In genomic region chr19:12783849-12784393, GRCh38 we compare ENCODE assay signal across 8 cellular contexts. TPM values are rescaled to one million over a fixed set of nuclear protein-coding genes. Genes with fewer than 3 reads are reported as not detected.
DNase-seq lines count a peak whose midpoint lies in the region; ATAC-seq and TF ChIP-seq lines count a peak whose summit lies in the region.

No MANE protein-coding gene starts in this region.

- 5% methylated on average over 17 of the region's 19 CpGs for WGBS in smooth muscle cell (ENCODE audit: low lambda C conversion rate)

- H3K4me1 Mint-ChIP-seq in activated T-cell treated with anti-CD3 and anti-CD28 coated beads, Interleukin-2, amount 50 U/mL, for 72 hours (ENCODE audit: low read depth), result peaks cover 41% of the 10 kb centered on the region

- H3K9ac ChIP-seq in iPS-18a (ENCODE audit: low read length), result no peak overlapping the region
- peak overlapping the region; percentile 91 for H3K9ac ChIP-seq in smooth muscle cell (ENCODE audit: low read depth)

- H3K27me3 Mint-ChIP-seq in activated T-cell treated with anti-CD3 and anti-CD28 coated beads, Interleukin-2, amount 50 U/mL, for 72 hours (ENCODE audit: low read depth), result no peaks in the 10 kb centered on the region

- peak in 1 of 2 donors; percentile 3 for ATAC-seq in activated T-cell treated with anti-CD3 and anti-CD28 coated beads, Interleukin-2, amount 50 U/mL, for 72 hours (replicated peaks in 1 of 2)
- ATAC-seq in GM19455 (IDR thresholded peaks at IDR 0.05; ENCODE audit: unreplicated experiment) (no peak), GM21786 (IDR thresholded peaks at IDR 0.05; ENCODE audit: unreplicated experiment) (no peak), HG02588 (IDR thresholded peaks at IDR 0.05; ENCODE audit: unreplicated experiment) (no peak), GM18498 (IDR thresholded peaks at IDR 0.05; ENCODE audit: unreplicated experiment) (no peak)

- no peaks in the 10 kb centered on the region for H4K20me1 ChIP-seq in smooth muscle cell (ENCODE audit: low read depth)

- DNase-seq in activated T-cell treated with anti-CD3 and anti-CD28 coated beads, Interleukin-2, amount 50 U/mL, for 72 hours, result peak; percentile 54 to 62
- DNase-seq in smooth muscle cell (lab: John Stamatoyannopoulos, UW; ENCODE audit: unreplicated experiment), result no peak

- H2AFZ ChIP-seq in smooth muscle cell (ENCODE audit: low read depth), result no peak overlapping the region

- H3K4me3 Mint-ChIP-seq in activated T-cell treated with anti-CD3 and anti-CD28 coated beads, Interleukin-2, amount 50 U/mL, for 72 hours, result peak overlapping the region in 1 of 2 donors; percentile 79

- H3K4me1 ChIP-seq in HEK293 (ENCODE audit: control insufficient read depth, insufficient read depth, low read length), result peaks cover 6% of the 10 kb centered on the region
- H3K4me1 ChIP-seq in iPS-18a (ENCODE audit: control insufficient read depth, low read depth, low read length), result peaks cover 16% of the 10 kb centered on the region
- peaks cover 31% of the 10 kb centered on the region for H3K4me1 ChIP-seq in smooth muscle cell (ENCODE audit: low read depth)

- POLR2A ChIA-PET in HEK293 (lab: Yijun Ruan, JAX), result interaction anchor here (2.7 kb wide), 1 partner anchor 8 kb away, joined by 33 read pairs; the partner anchor contains the start of gene JUNB

- H3K36me3 Mint-ChIP-seq in activated T-cell treated with anti-CD3 and anti-CD28 coated beads, Interleukin-2, amount 50 U/mL, for 72 hours (ENCODE audit: insufficient read depth in 2 of 2), result no peaks in the 10 kb centered on the region

- H3K36me3 ChIP-seq in HEK293 (ENCODE audit: control insufficient read depth in 2 of 2, insufficient read depth in 1 of 2, low read length in 2 of 2) (no peaks in the 10 kb centered on the region), iPS-18a (ENCODE audit: control insufficient read depth, low read depth, low read length) (no peaks in the 10 kb centered on the region), smooth muscle cell (ENCODE audit: low read depth) (no peaks in the 10 kb centered on the region)

- peak overlapping the region; percentile 92 for H3K4me2 ChIP-seq in smooth muscle cell

- H3F3A ChIP-seq in smooth muscle cell (ENCODE audit: low read depth), result peaks cover 47% of the 10 kb centered on the region

- CTCF ChIA-PET in HEK293 (lab: Yijun Ruan, JAX), result no interaction called here

- no peaks in the 10 kb centered on the region for H3K9me3 Mint-ChIP-seq in activated T-cell treated with anti-CD3 and anti-CD28 coated beads, Interleukin-2, amount 50 U/mL, for 72 hours

- H3K27ac ChIP-seq in HEK293 (ENCODE audit: extremely low read depth, low read depth, low read length) (no peak overlapping the region), iPS-18a (ENCODE audit: low read length) (no peak overlapping the region), smooth muscle cell (ENCODE audit: low read depth) (peak overlapping the region; percentile 96)

- H3K27me3 ChIP-seq in iPS-18a (ENCODE audit: control insufficient read depth, insufficient read depth, low read length) (no peaks in the 10 kb centered on the region), smooth muscle cell (ENCODE audit: low read depth) (no peaks in the 10 kb centered on the region)

- H3K4me3 ChIP-seq in HEK293 (ENCODE audit: low read depth, low read length) (no peak overlapping the region), iPS-18a (ENCODE audit: low read length) (peak overlapping the region; percentile 54), smooth muscle cell (no peak overlapping the region)

- no peak for TF ChIP-seq CTCF in HEK293 (tag by site-specific recombination; IDR thresholded peaks at IDR 0.05)
- TF ChIP-seq CTCF in smooth muscle cell (IDR thresholded peaks at IDR 0.05; ENCODE audit: borderline replicate concordance, insufficient read depth, poor library complexity, severe bottlenecking), result no peak

- peak overlapping the region; percentile 69 for H3K27ac Mint-ChIP-seq in activated T-cell treated with anti-CD3 and anti-CD28 coated beads, Interleukin-2, amount 50 U/mL, for 72 hours

- H3K9me3 ChIP-seq in HEK293 (ENCODE audit: control insufficient read depth, insufficient read depth, low read depth, low read length), result no peaks in the 10 kb centered on the region
- no peaks in the 10 kb centered on the region for H3K9me3 ChIP-seq in iPS-18a (ENCODE audit: control insufficient read depth, low read depth, low read length)
- H3K9me3 ChIP-seq in smooth muscle cell (replicated peaks; ENCODE audit: low read depth), result no peaks in the 10 kb centered on the region

- no peaks in the 10 kb centered on the region for H3K79me2 ChIP-seq in smooth muscle cell (ENCODE audit: low read depth)

TF ChIP-seq in HEK293, 187 proteins besides CTCF, POLR2A, EP300 and RAD21 (continues in another document):
- TF ChIP-seq MZF1 (tag by site-specific recombination; IDR thresholded peaks at IDR 0.05; ENCODE audit: borderline replicate concordance) (no peak), AEBP2 (tag by site-specific recombination; IDR thresholded peaks at IDR 0.05; ENCODE audit: borderline replicate concordance) (no peak), ZNF707 (tag by site-specific recombination; IDR thresholded peaks at IDR 0.05) (no peak), GLIS1 (tag by site-specific recombination; IDR thresholded peaks at IDR 0.05) (peak; percentile 29), ZFP41 (tag by site-specific recombination; IDR thresholded peaks at IDR 0.05; ENCODE audit: borderline replicate concordance) (no peak), WT1 (tag by site-specific recombination; IDR thresholded peaks at IDR 0.05) (no peak), ZNF544 (tag by site-specific recombination; IDR thresholded peaks at IDR 0.05) (no peak), SETDB1 (IDR thresholded peaks at IDR 0.05; ENCODE audit: insufficient read length, low read length) (no peak), SCRT2 (tag by site-specific recombination; IDR thresholded peaks at IDR 0.05) (peak; percentile 41; the same call in 1 of the 2 replicates), GLIS2 (tag by site-specific recombination; IDR thresholded peaks at IDR 0.05) (peak; percentile 47), ZNF48 (tag by site-specific recombination; IDR thresholded peaks at IDR 0.05) (no peak), ZBTB17 (tag by site-specific recombination; IDR thresholded peaks at IDR 0.05) (no peak)
- TF ChIP-seq, protein P1, sequence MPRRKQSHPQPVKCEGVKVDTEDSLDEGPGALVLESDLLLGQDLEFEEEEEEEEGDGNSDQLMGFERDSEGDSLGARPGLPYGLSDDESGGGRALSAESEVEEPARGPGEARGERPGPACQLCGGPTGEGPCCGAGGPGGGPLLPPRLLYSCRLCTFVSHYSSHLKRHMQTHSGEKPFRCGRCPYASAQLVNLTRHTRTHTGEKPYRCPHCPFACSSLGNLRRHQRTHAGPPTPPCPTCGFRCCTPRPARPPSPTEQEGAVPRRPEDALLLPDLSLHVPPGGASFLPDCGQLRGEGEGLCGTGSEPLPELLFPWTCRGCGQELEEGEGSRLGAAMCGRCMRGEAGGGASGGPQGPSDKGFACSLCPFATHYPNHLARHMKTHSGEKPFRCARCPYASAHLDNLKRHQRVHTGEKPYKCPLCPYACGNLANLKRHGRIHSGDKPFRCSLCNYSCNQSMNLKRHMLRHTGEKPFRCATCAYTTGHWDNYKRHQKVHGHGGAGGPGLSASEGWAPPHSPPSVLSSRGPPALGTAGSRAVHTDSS (tag by site-specific recombination; IDR thresholded peaks at IDR 0.05), result no peak

RNA-seq across cellular contexts. Expression of gene JUNB, which starts 7.4 kb away (rescaled TPM):
- 100 to 1,000 TPM; 574 to 618 TPM for total RNA-seq in activated T-cell treated with anti-CD3 and anti-CD28 coated beads, Interleukin-2, amount 50 U/mL, for 72 hours
- 687 and 756 TPM in 2 replicates for total RNA-seq in smooth muscle cell
- 1,281 and 1,575 TPM in 2 replicates for polyA plus RNA-seq in smooth muscle cell

RNA-seq across cellular contexts. Expression of gene HOOK2, which starts 8.6 kb away (rescaled TPM):
- total RNA-seq in activated T-cell treated with anti-CD3 and anti-CD28 coated beads, Interleukin-2, amount 50 U/mL, for 72 hours, result 10 to 100 TPM; 38.8 to 41.0 TPM
- total RNA-seq in smooth muscle cell, result 16.7 and 20.5 TPM in 2 replicates
- 14.6 and 48.3 TPM in 2 replicates for polyA plus RNA-seq in smooth muscle cell

RNA-seq across cellular contexts. Expression of gene PRDX2, which starts 17.7 kb away (rescaled TPM):
- total RNA-seq in activated T-cell treated with anti-CD3 and anti-CD28 coated beads, Interleukin-2, amount 50 U/mL, for 72 hours, result 100 to 1,000 TPM; 202 to 223 TPM
- 351 and 400 TPM in 2 replicates for total RNA-seq in smooth muscle cell
- 371 and 391 TPM in 2 replicates for polyA plus RNA-seq in smooth muscle cell

RNA-seq across cellular contexts. Expression of gene THSD8, which starts 17.9 kb away (rescaled TPM):
- total RNA-seq in activated T-cell treated with anti-CD3 and anti-CD28 coated beads, Interleukin-2, amount 50 U/mL, for 72 hours, result 10 to 100 TPM; 23.7 to 27.1 TPM
- not detected in 2 replicates for total RNA-seq in smooth muscle cell
- 8.0 and 10.1 TPM in 2 replicates for polyA plus RNA-seq in smooth muscle cell

RNA-seq across cellular contexts. Expression of gene RNASEH2A, which starts 22.5 kb away (rescaled TPM):
- 10 to 100 TPM; 29.6 to 31.1 TPM for total RNA-seq in activated T-cell treated with anti-CD3 and anti-CD28 coated beads, Interleukin-2, amount 50 U/mL, for 72 hours
- total RNA-seq in smooth muscle cell, result 8.7 and 15.7 TPM in 2 replicates
- 34.8 and 34.9 TPM in 2 replicates for polyA plus RNA-seq in smooth muscle cell
